33 cellular contexts compared by ENCODE assay signal in the genomic region with DNA sequence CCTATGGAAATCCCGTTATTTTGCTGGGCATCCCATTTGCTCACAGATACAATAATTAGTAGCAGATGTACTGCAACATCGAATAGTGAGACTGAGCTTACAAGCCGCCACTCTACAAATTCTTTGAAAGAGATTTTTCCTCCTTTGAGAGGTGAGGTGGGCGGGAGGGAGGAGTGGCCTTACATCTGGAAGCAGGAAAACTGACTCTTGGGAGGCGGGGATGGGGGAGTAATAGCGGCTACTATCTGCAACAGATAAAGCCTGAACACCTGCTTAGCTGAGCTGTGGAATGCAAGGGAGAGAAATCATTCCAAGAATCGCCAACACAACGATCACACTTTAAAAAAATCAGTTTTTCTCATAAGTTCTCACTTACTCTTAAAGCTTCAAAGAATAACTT. TPM values are rescaled to one million over a fixed set of nuclear protein-coding genes. Genes with fewer than 3 reads are reported as not detected.
A peak's percentile ranks its signal among the peaks of the same experiment; 100 is the strongest.
DNase-seq lines count a peak whose midpoint lies in the region; ATAC-seq and TF ChIP-seq lines count a peak whose summit lies in the region.
"Had no signal": no experiment of that assay in that cellular context is flagged by ENCODE, and none has a peak within 500 bp of the region (broad histone marks: within the 10 kb centered on the region; RNA-seq: fewer than 3 reads in every experiment).

No MANE protein-coding gene starts in this region.

- H3K27me3 ChIP-seq in Caco-2 (replicated peaks; ENCODE audit: control insufficient read depth, insufficient read depth, low read length): no peaks in the 10 kb centered on the region
- H3K27me3 ChIP-seq in hepatocyte: peaks cover 78% of the 10 kb centered on the region
- peaks cover 5% of the 10 kb centered on the region; the same call in 1 of the 2 replicates for H3K27me3 ChIP-seq in PC-9 (ENCODE audit: insufficient read depth, low read depth)
- H3K27me3 ChIP-seq: BLaER1 had no signal

- TF ChIP-seq CTCF in Caco-2 (IDR thresholded peaks at IDR 0.05; ENCODE audit: insufficient read depth in 1 of 2, low read depth in 1 of 2, low read length in 1 of 2, severe bottlenecking in 1 of 2, unreplicated experiment in 1 of 2) (no peak), hepatocyte (IDR thresholded peaks at IDR 0.05; ENCODE audit: poor library complexity) (no peak), neural crest cell (conservative IDR thresholded peaks at IDR 0.05) (no peak), PC-9 (conservative IDR thresholded peaks at IDR 0.05) (no peak)

- H3K4me2 ChIP-seq in hepatocyte (peak overlapping the region; percentile 81), PC-9 (no peak overlapping the region)
- H3K4me2 ChIP-seq: BLaER1 had no signal

- H3K36me3 Mint-ChIP-seq in Caco-2 (ENCODE audit: insufficient read depth, unreplicated experiment) (no peaks in the 10 kb centered on the region), neural crest cell (ENCODE audit: low read depth) (no peaks in the 10 kb centered on the region)
- peaks cover 2% of the 10 kb centered on the region for H3K36me3 Mint-ChIP-seq in activated CD4-positive, alpha-beta T cell treated with anti-CD3 and anti-CD28 coated beads for 36 hours (ENCODE audit: low read depth)
- H3K36me3 Mint-ChIP-seq in stimulated activated naive B cell treated with anti-CD40 and anti-IgM and Interleukin-4, amounts not matched to agents 10 μg/mL and 1 μg/mL and 100 μg/mL, for 72 hours: peaks cover 3 to 14% of the 10 kb centered on the region in 2 donors
- H3K36me3 Mint-ChIP-seq: activated naive CD8-positive, alpha-beta T cell treated with anti-CD3 and anti-CD28 coated beads, Interleukin-2, amount 10 ng/mL, durations not matched to agents 7 days and 5 days; IgD-negative memory B cell had no signal

- H3K4me3 Mint-ChIP-seq in Caco-2 (ENCODE audit: unreplicated experiment) (no peak overlapping the region), neural crest cell (peak overlapping the region; percentile 88)
- H3K4me3 Mint-ChIP-seq in activated CD4-positive, alpha-beta T cell treated with anti-CD3 and anti-CD28 coated beads for 36 hours: no peak overlapping the region
- H3K4me3 Mint-ChIP-seq in stimulated activated naive B cell treated with anti-CD40 and anti-IgM and Interleukin-4, amounts not matched to agents 10 μg/mL and 1 μg/mL and 100 μg/mL, for 72 hours: no peak overlapping the region
- H3K4me3 Mint-ChIP-seq: activated naive CD8-positive, alpha-beta T cell treated with anti-CD3 and anti-CD28 coated beads, Interleukin-2, amount 10 ng/mL, durations not matched to agents 7 days and 5 days; IgD-negative memory B cell; T-helper 17 cell had no signal

- H2AFZ ChIP-seq in hepatocyte: no peak overlapping the region
- H2AFZ ChIP-seq in PC-9: no peak overlapping the region

- H3K36me3 ChIP-seq in Caco-2 (ENCODE audit: control insufficient read depth, insufficient read depth, low read length) (no peaks in the 10 kb centered on the region), hepatocyte (replicated peaks; ENCODE audit: insufficient read depth, low read depth) (no peaks in the 10 kb centered on the region), PC-9 (ENCODE audit: low read depth) (no peaks in the 10 kb centered on the region)
- H3K36me3 ChIP-seq: BLaER1, gastroesophageal sphincter, left ventricle myocardium inferior, SJSA1, spleen, stomach, transverse colon had no signal

- no TSS peak for BruUV-seq in Caco-2 (replicated peaks; lab: Mats Ljungman, UMichigan)
- BruUV-seq in PC-9 (replicated peaks; lab: Mats Ljungman, UMichigan): no TSS peak

- H3K4me1 ChIP-seq in Caco-2 (peaks cover 4% of the 10 kb centered on the region; the same call in 1 of the 2 replicates), hepatocyte (ENCODE audit: insufficient read depth) (no peaks in the 10 kb centered on the region), PC-9 (replicated peaks; ENCODE audit: insufficient read depth) (no peaks in the 10 kb centered on the region)
- H3K4me1 ChIP-seq: A549, BLaER1, SJSA1, spleen had no signal

- DNase-seq in Caco-2 (peak; percentile 23 to 53), NCI-H2227 treated with DMSO at 0.1 percent for 48 hours (lab: John Stamatoyannopoulos, UW) (peak; percentile 66), hepatocyte (ENCODE audit: low spot score) (peak; percentile 10), neural crest cell (ENCODE audit: low read depth, low spot score) (no peak), T1000 (lab: John Stamatoyannopoulos, UW) (no peak), PC-9 (no peak)
- DNase-seq in activated CD4-positive, alpha-beta T cell treated with anti-CD3 and anti-CD28 coated beads for 36 hours: no peak
- DNase-seq in stimulated activated naive B cell treated with anti-CD40 and anti-IgM and Interleukin-4, amounts not matched to agents 10 μg/mL and 1 μg/mL and 100 μg/mL, for 72 hours: no peak
- DNase-seq: activated CD4-positive, alpha-beta T cell treated with anti-CD3 and anti-CD28 coated beads, Interleukin-2, amount 50 U/mL, for 4 hours; activated CD8-positive, alpha-beta memory T cell treated with anti-CD3 and anti-CD28 coated beads, Interleukin-2, amount 50 U/mL, for 48 hours; activated effector memory CD4-positive, alpha-beta T cell treated with Interleukin-2 at 50 U/mL for 16 hours; activated naive CD8-positive, alpha-beta T cell treated with anti-CD3 and anti-CD28 coated beads, Interleukin-2, amount 10 ng/mL, durations not matched to agents 7 days and 5 days; COR-L47; effector CD8-positive, alpha-beta T cell; HFFc6; left ventricle myocardium inferior; mucosa of descending colon; NCI-H1105; NCI-H2081; NCI-H510A; spleen; stimulated activated CD4-positive, alpha-beta T cell treated with anti-CD3 and anti-CD28 coated beads, Interleukin-4, amount 100 ng/mL, for 4 hours; stomach; T-helper 17 cell; transverse colon had no signal

- WGBS in hepatocyte (ENCODE audit: low lambda C conversion rate, missing lambda C conversion rate): 7% methylated on average over 8 of the region's 8 CpGs

- POLR2A ChIA-PET in Caco-2 (lab: Charles Lee): no interaction called here
- POLR2A ChIA-PET in activated CD4-positive, alpha-beta T cell treated with anti-CD3 and anti-CD28 coated beads for 36 hours (lab: Charles Lee): no interaction called here
- POLR2A ChIA-PET in PC-9 (lab: Charles Lee; ENCODE audit: unreplicated experiment): no interaction called here

- no peak overlapping the region for H3K27ac Mint-ChIP-seq in Caco-2 (ENCODE audit: unreplicated experiment)
- no peak overlapping the region for H3K27ac Mint-ChIP-seq in neural crest cell (ENCODE audit: unreplicated experiment)
- no peak overlapping the region for H3K27ac Mint-ChIP-seq in activated CD4-positive, alpha-beta T cell treated with anti-CD3 and anti-CD28 coated beads for 36 hours
- no peak overlapping the region for H3K27ac Mint-ChIP-seq in stimulated activated naive B cell treated with anti-CD40 and anti-IgM and Interleukin-4, amounts not matched to agents 10 μg/mL and 1 μg/mL and 100 μg/mL, for 72 hours
- H3K27ac Mint-ChIP-seq: activated naive CD8-positive, alpha-beta T cell treated with anti-CD3 and anti-CD28 coated beads, Interleukin-2, amount 10 ng/mL, durations not matched to agents 7 days and 5 days; HFFc6; IgD-negative memory B cell; T-helper 17 cell had no signal

- intact Hi-C loops in Caco-2 (cut with micrococcal nuclease; ENCODE audit: unreplicated experiment) (loop anchor here (5.0 to 10.0 kb wide), 3 partner anchors 84 to 359 kb away; no protein-coding TSS in a partner anchor), PC-9 (cut with micrococcal nuclease; ENCODE audit: unreplicated experiment) (no loop called here)
- intact Hi-C loops in activated CD4-positive, alpha-beta T cell treated with anti-CD3 and anti-CD28 coated beads for 36 hours (cut with DNase I, micrococcal nuclease): loop anchor here (5.0 kb wide), 1 partner anchor 941 kb away; a partner anchor contains a TSS

- H3K79me2 ChIP-seq in hepatocyte: no peaks in the 10 kb centered on the region
- no peaks in the 10 kb centered on the region for H3K79me2 ChIP-seq in PC-9 (ENCODE audit: low read depth)

- H3K9me3 ChIP-seq in Caco-2 (no peaks in the 10 kb centered on the region), hepatocyte (ENCODE audit: low read depth) (no peaks in the 10 kb centered on the region), PC-9 (ENCODE audit: insufficient read depth, low read depth) (no peaks in the 10 kb centered on the region)
- H3K9me3 ChIP-seq: A549, gastroesophageal sphincter, left ventricle myocardium inferior, mucosa of descending colon, SJSA1, transverse colon had no signal

- H3K27ac ChIP-seq in hepatocyte (no peak overlapping the region), PC-9 (no peak overlapping the region)
- H3K27ac ChIP-seq: A549, BLaER1, gastroesophageal sphincter, HL-60, left ventricle myocardium inferior, SJSA1, spleen, stomach, transverse colon had no signal

- CTCF ChIA-PET in Caco-2 (lab: Charles Lee): no interaction called here
- CTCF ChIA-PET in activated CD4-positive, alpha-beta T cell treated with anti-CD3 and anti-CD28 coated beads for 36 hours (lab: Charles Lee): no interaction called here
- CTCF ChIA-PET in PC-9 (lab: Charles Lee): no interaction called here

- no peak for ATAC-seq in activated CD4-positive, alpha-beta T cell treated with anti-CD3 and anti-CD28 coated beads for 36 hours
- ATAC-seq in stimulated activated naive B cell treated with anti-CD40 and anti-IgM and Interleukin-4, amounts not matched to agents 10 μg/mL and 1 μg/mL and 100 μg/mL, for 72 hours (replicated peaks): no peak
- ATAC-seq: esophagus mucosa, gastroesophageal sphincter, GM12878, T-helper 17 cell had no signal

- H3K9me3 Mint-ChIP-seq in Caco-2 (ENCODE audit: unreplicated experiment) (peaks cover 10% of the 10 kb centered on the region), neural crest cell (no peaks in the 10 kb centered on the region)
- peaks cover 6% of the 10 kb centered on the region for H3K9me3 Mint-ChIP-seq in activated CD4-positive, alpha-beta T cell treated with anti-CD3 and anti-CD28 coated beads for 36 hours (ENCODE audit: low read depth)
- peaks cover 5 to 9% of the 10 kb centered on the region in 2 donors for H3K9me3 Mint-ChIP-seq in stimulated activated naive B cell treated with anti-CD40 and anti-IgM and Interleukin-4, amounts not matched to agents 10 μg/mL and 1 μg/mL and 100 μg/mL, for 72 hours
- H3K9me3 Mint-ChIP-seq: HFFc6 had no signal

- peaks cover 4% of the 10 kb centered on the region for H3K27me3 Mint-ChIP-seq in Caco-2 (ENCODE audit: insufficient read depth, unreplicated experiment)
- H3K27me3 Mint-ChIP-seq in neural crest cell (ENCODE audit: low read depth): peaks cover 50% of the 10 kb centered on the region
- peaks cover 49% of the 10 kb centered on the region for H3K27me3 Mint-ChIP-seq in activated CD4-positive, alpha-beta T cell treated with anti-CD3 and anti-CD28 coated beads for 36 hours
- H3K27me3 Mint-ChIP-seq in stimulated activated naive B cell treated with anti-CD40 and anti-IgM and Interleukin-4, amounts not matched to agents 10 μg/mL and 1 μg/mL and 100 μg/mL, for 72 hours: peaks cover 48 to 56% of the 10 kb centered on the region in 2 donors

- H4K20me1 ChIP-seq in hepatocyte (ENCODE audit: insufficient read depth, poor library complexity, severe bottlenecking) (no peaks in the 10 kb centered on the region), PC-9 (ENCODE audit: insufficient read depth) (no peaks in the 10 kb centered on the region)
- H4K20me1 ChIP-seq: BLaER1 had no signal

- no peaks in the 10 kb centered on the region for H3F3A ChIP-seq in PC-9 (ENCODE audit: insufficient read depth, low read depth)

- no peak overlapping the region for H3K4me3 ChIP-seq in Caco-2 (ENCODE audit: low read depth, low read length)
- H3K4me3 ChIP-seq in hepatocyte: no peak overlapping the region
- no peak overlapping the region for H3K4me3 ChIP-seq in PC-9
- H3K4me3 ChIP-seq: BLaER1, gastroesophageal sphincter, GM12878, mucosa of descending colon, SJSA1, spleen, stomach, transverse colon had no signal

- H3K9me2 ChIP-seq in hepatocyte (replicated peaks; ENCODE audit: insufficient read depth) (no peaks in the 10 kb centered on the region), PC-9 (ENCODE audit: insufficient read depth) (no peaks in the 10 kb centered on the region)

- H3K4me1 Mint-ChIP-seq in Caco-2 (ENCODE audit: low read depth, unreplicated experiment): no peaks in the 10 kb centered on the region
- peaks cover 61% of the 10 kb centered on the region for H3K4me1 Mint-ChIP-seq in neural crest cell
- no peaks in the 10 kb centered on the region for H3K4me1 Mint-ChIP-seq in activated CD4-positive, alpha-beta T cell treated with anti-CD3 and anti-CD28 coated beads for 36 hours
- H3K4me1 Mint-ChIP-seq in stimulated activated naive B cell treated with anti-CD40 and anti-IgM and Interleukin-4, amounts not matched to agents 10 μg/mL and 1 μg/mL and 100 μg/mL, for 72 hours: peaks cover 2 to 4% of the 10 kb centered on the region in 2 donors
- H3K4me1 Mint-ChIP-seq: activated naive CD8-positive, alpha-beta T cell treated with anti-CD3 and anti-CD28 coated beads, Interleukin-2, amount 10 ng/mL, durations not matched to agents 7 days and 5 days; T-helper 17 cell had no signal

RNA-seq across cellular contexts. Expression of a gene that starts 10.1 kb away (rescaled TPM):
- total RNA-seq in Caco-2 (2022) (0.29 TPM in 1 of 2 replicates, not detected in the other), hepatocyte (5.1 and 6.2 TPM in 2 replicates), neural crest cell (10.5 and 11.0 TPM in 2 replicates), PC-9 (2021) (0.43 and 0.61 TPM in 2 replicates)
- polyA plus RNA-seq in hepatocyte: 1.6 and 5.8 TPM in 2 replicates
- total RNA-seq in activated CD4-positive, alpha-beta T cell treated with anti-CD3 and anti-CD28 coated beads for 36 hours: not detected
- total RNA-seq: GM12878, T-helper 17 cell had no signal
- polyA plus RNA-seq: GM12878, IgD-negative memory B cell had no signal

Comparison
In these comparisons a context has a peak if more than half of its experiments do, and no peak if none do; other contexts are left out.
1. DNase-seq: peak in Caco-2 (2 of 2), NCI-H2227 treated with DMSO at 0.1 percent for 48 hours (single experiment) and hepatocyte (single experiment); none in neural crest cell (single experiment), activated CD4-positive, alpha-beta T cell treated with anti-CD3 and anti-CD28 coated beads for 36 hours (single experiment), T1000 (single experiment), PC-9 (0 of 2) and stimulated activated naive B cell treated with anti-CD40 and anti-IgM and Interleukin-4, amounts not matched to agents 10 μg/mL and 1 μg/mL and 100 μg/mL, for 72 hours (single experiment).